31 cellular contexts compared by ENCODE assay signal in genomic region chr11:88454881-88455280, GRCh38.
A peak's percentile ranks its signal among the peaks of the same experiment; 100 is the strongest.
DNase-seq lines count a peak whose midpoint lies in the region; ATAC-seq and TF ChIP-seq lines count a peak whose summit lies in the region.
"Had no signal": no experiment of that assay in that cellular context is flagged by ENCODE, and none has a peak within 500 bp of the region (broad histone marks: within the 10 kb centered on the region; RNA-seq: fewer than 3 reads in every experiment).

No MANE protein-coding gene starts in this region.

- TF ChIP-seq CTCF in RWPE1 (conservative IDR thresholded peaks at IDR 0.05; ENCODE audit: low read depth) = no peak
- no peak for TF ChIP-seq CTCF in fibroblast of lung (conservative IDR thresholded peaks at IDR 0.05 in 1 of 2, IDR thresholded peaks at IDR 0.05 in 1 of 2; ENCODE audit: low read depth in 1 of 2, low read length in 2 of 2)
- TF ChIP-seq CTCF in body of pancreas (IDR thresholded peaks at IDR 0.05) = no peak

- no peak overlapping the region for H3K4me3 Mint-ChIP-seq in T-cell
- H3K4me3 Mint-ChIP-seq: activated CD4-positive, alpha-beta T cell treated with anti-CD3 and anti-CD28 coated beads, Interleukin-2, amount 10 ng/mL, durations not matched to agents 24 days and 14 days; brain had no signal

- H3K36me3 Mint-ChIP-seq in T-cell = no peaks in the 10 kb centered on the region
- H3K36me3 Mint-ChIP-seq: brain had no signal

- H3K4me1 Mint-ChIP-seq in T-cell = no peaks in the 10 kb centered on the region
- H3K4me1 Mint-ChIP-seq: activated CD4-positive, alpha-beta T cell treated with anti-CD3 and anti-CD28 coated beads, Interleukin-2, amount 10 ng/mL, durations not matched to agents 24 days and 14 days; brain had no signal

- H3K4me2 ChIP-seq in fibroblast of lung (ENCODE audit: extremely low read depth, insufficient read depth, low read length) = no peak overlapping the region

- H3K27ac ChIP-seq in RWPE1 (no peak overlapping the region), fibroblast of lung (ENCODE audit: insufficient read depth, low read length) (no peak overlapping the region), body of pancreas (no peak overlapping the region)
- H3K27ac ChIP-seq: epithelial cell of prostate, HL-60, right lobe of liver, transverse colon, WERI-Rb-1 had no signal

- peaks cover 0 to 3% (median 0%) of the 10 kb centered on the region in 3 donors for H3K9me3 Mint-ChIP-seq in T-cell

- intact Hi-C loops in body of pancreas (cut with DNase I) = no loop called here

- H3K36me3 ChIP-seq in fibroblast of lung (ENCODE audit: control insufficient read depth, insufficient read depth, low read length) (no peaks in the 10 kb centered on the region), body of pancreas (replicated peaks in 1 of 2; ENCODE audit: insufficient read depth in 1 of 2, low read depth in 2 of 2) (no peaks in the 10 kb centered on the region)
- H3K36me3 ChIP-seq: right lobe of liver, transverse colon, WERI-Rb-1 had no signal

- WGBS in body of pancreas, 2 donors = 58 to 68% methylated on average over 3 of the region's 3 CpGs

- no peak overlapping the region for H3K9ac ChIP-seq in fibroblast of lung (ENCODE audit: insufficient read depth, low read length)

- no peak overlapping the region for H2AFZ ChIP-seq in fibroblast of lung (ENCODE audit: low read length)

- no peaks in the 10 kb centered on the region for H3K27me3 Mint-ChIP-seq in T-cell

- no peaks in the 10 kb centered on the region for H3K4me1 ChIP-seq in fibroblast of lung (ENCODE audit: control insufficient read depth, extremely low read depth, insufficient read depth, low read length)
- no peaks in the 10 kb centered on the region for H3K4me1 ChIP-seq in body of pancreas
- H3K4me1 ChIP-seq: right lobe of liver, transverse colon had no signal

- no peak for ATAC-seq in HG03159 (IDR thresholded peaks at IDR 0.05; ENCODE audit: unreplicated experiment)
- no peak for ATAC-seq in body of pancreas
- no peak for ATAC-seq in T-cell (replicated peaks in 1 of 4)
- ATAC-seq: GM12878, left lobe of liver, right lobe of liver had no signal

- no peak for TF ChIP-seq POLR2A in body of pancreas (IDR thresholded peaks at IDR 0.05)

- no peaks in the 10 kb centered on the region for H3K79me2 ChIP-seq in fibroblast of lung (ENCODE audit: control insufficient read depth, insufficient read depth, low read length)

- CTCF ChIA-PET in RWPE1 (lab: Yijun Ruan, JAX) = interaction anchor here (0.6 kb wide), 1 partner anchor 888 kb away, joined by 6 read pairs; no protein-coding TSS in a partner anchor
- CTCF ChIA-PET in T-cell (lab: Charles Lee) = no interaction called here

- peak; percentile 11 for DNase-seq in AG08395 (ENCODE audit: low spot score)
- peak; percentile 79 for DNase-seq in HCEC 1CT
- peak; percentile 45 for DNase-seq in RWPE1 (ENCODE audit: low spot score)
- peak; percentile 20 to 33 for DNase-seq in fibroblast of lung (ENCODE audit: low read depth in 2 of 2)
- DNase-seq in body of pancreas = no peak
- no peak for DNase-seq in germinal center (ENCODE audit: low spot score)
- no peak for DNase-seq in T-cell
- DNase-seq: activated CD4-positive, alpha-beta T cell treated with anti-CD3 and anti-CD28 coated beads, Interleukin-2, amount 10 ng/mL, durations not matched to agents 24 days and 14 days; activated T-cell treated with anti-CD3 and anti-CD28 coated beads, Interleukin-2, amount 50 U/mL, for 1 hour; C1 segment of cervical spinal cord; COR-L47; DMS79 treated with DMSO at 0.1 percent for 48 hours; hippocampal formation; mesendoderm; NCI-H1105; NCI-H2029; NCI-H345; NCI-H748 treated with DMSO at 0.1 percent for 48 hours; posterior cingulate gyrus; right lobe of liver; Right ventricle myocardium superior; stimulated activated CD4-positive, alpha-beta T cell treated with anti-CD3 and anti-CD28 coated beads, Interleukin-4, amount 100 ng/mL, for 1 hour; T-helper 9 cell; transverse colon; WERI-Rb-1 had no signal

- no peak overlapping the region for H3K27ac Mint-ChIP-seq in T-cell
- H3K27ac Mint-ChIP-seq: activated CD4-positive, alpha-beta T cell treated with anti-CD3 and anti-CD28 coated beads, Interleukin-2, amount 10 ng/mL, durations not matched to agents 24 days and 14 days; brain had no signal

- POLR2A ChIA-PET in RWPE1 (lab: Yijun Ruan, JAX; ENCODE audit: low non-redundant PET) (no interaction called here), T-cell (lab: Charles Lee) (no interaction called here)

- H4K20me1 ChIP-seq in fibroblast of lung (ENCODE audit: control insufficient read depth, extremely low read depth, insufficient read depth, low read length) = no peaks in the 10 kb centered on the region

- H3K4me3 ChIP-seq in fibroblast of lung (replicated peaks in 1 of 4; ENCODE audit: control extremely low read depth in 1 of 4, insufficient read depth in 1 of 4, low read depth in 3 of 4, low read length in 4 of 4) (no peak overlapping the region), body of pancreas (no peak overlapping the region)
- H3K4me3 ChIP-seq: GM12878, right lobe of liver, transverse colon had no signal

- H3K27me3 ChIP-seq in fibroblast of lung (ENCODE audit: control insufficient read depth, insufficient read depth, low read length) = no peaks in the 10 kb centered on the region
- no peaks in the 10 kb centered on the region for H3K27me3 ChIP-seq in body of pancreas
- H3K27me3 ChIP-seq: right lobe of liver, transverse colon had no signal

- H3K9me3 ChIP-seq in fibroblast of lung (ENCODE audit: control insufficient read depth, insufficient read depth, low read depth, low read length) (no peaks in the 10 kb centered on the region), body of pancreas (no peaks in the 10 kb centered on the region)
- H3K9me3 ChIP-seq: right lobe of liver, transverse colon had no signal

Comparison
In these comparisons a context has a peak if more than half of its experiments do, and no peak if none do; other contexts are left out.
1. DNase-seq: peak in AG08395 (single experiment), HCEC 1CT (single experiment), RWPE1 (single experiment) and fibroblast of lung (2 of 2); none in body of pancreas (0 of 4), germinal center (single experiment) and T-cell (0 of 34).